In genomic region chr14:99245541-99246511, GRCh38 we compare ENCODE assay signal across 1 cellular context.
TF ChIP-seq lines count a peak whose summit lies in the region.

No MANE protein-coding gene starts in this region.

TF ChIP-seq in WTC11, 78 proteins besides CTCF, POLR2A, EP300 and RAD21 (continued from another document and continues in another):
- TF ChIP-seq, protein P1, sequence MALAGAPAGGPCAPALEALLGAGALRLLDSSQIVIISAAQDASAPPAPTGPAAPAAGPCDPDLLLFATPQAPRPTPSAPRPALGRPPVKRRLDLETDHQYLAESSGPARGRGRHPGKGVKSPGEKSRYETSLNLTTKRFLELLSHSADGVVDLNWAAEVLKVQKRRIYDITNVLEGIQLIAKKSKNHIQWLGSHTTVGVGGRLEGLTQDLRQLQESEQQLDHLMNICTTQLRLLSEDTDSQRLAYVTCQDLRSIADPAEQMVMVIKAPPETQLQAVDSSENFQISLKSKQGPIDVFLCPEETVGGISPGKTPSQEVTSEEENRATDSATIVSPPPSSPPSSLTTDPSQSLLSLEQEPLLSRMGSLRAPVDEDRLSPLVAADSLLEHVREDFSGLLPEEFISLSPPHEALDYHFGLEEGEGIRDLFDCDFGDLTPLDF (CRISPR knock-in tag; IDR thresholded peaks at IDR 0.05) = no peak
- TF ChIP-seq SP1 (CRISPR knock-in tag; conservative IDR thresholded peaks at IDR 0.05) = no peak; the same call in 1 of the 2 replicates
- no peak; the same call in 1 of the 2 replicates for TF ChIP-seq FOXK1 (CRISPR knock-in tag; IDR thresholded peaks at IDR 0.05)
- peak; percentile 53; the same call in 1 of the 2 replicates for TF ChIP-seq HMGXB4 (CRISPR knock-in tag; IDR thresholded peaks at IDR 0.05)
- TF ChIP-seq ATF3 (CRISPR knock-in tag; conservative IDR thresholded peaks at IDR 0.05) = no peak
- TF ChIP-seq ATF6 (CRISPR knock-in tag; IDR thresholded peaks at IDR 0.05) = no peak
- 0 out of 2 replicates have a peak, but pooled peaks have one; percentile 79 for TF ChIP-seq CBFB (CRISPR knock-in tag; IDR thresholded peaks at IDR 0.05; ENCODE audit: low read depth)
- TF ChIP-seq EMX1 (CRISPR knock-in tag; IDR thresholded peaks at IDR 0.05) = no peak
- no peak for TF ChIP-seq STAT6 (CRISPR knock-in tag; conservative IDR thresholded peaks at IDR 0.05; ENCODE audit: low read depth)
- no peak for TF ChIP-seq ZNF512 (CRISPR knock-in tag; IDR thresholded peaks at IDR 0.05; ENCODE audit: borderline replicate concordance)
- peak; percentile 60; the same call in 1 of the 2 replicates for TF ChIP-seq ZBTB21 (CRISPR knock-in tag; IDR thresholded peaks at IDR 0.05; ENCODE audit: borderline replicate concordance)
- TF ChIP-seq NFYB (CRISPR knock-in tag; conservative IDR thresholded peaks at IDR 0.05; ENCODE audit: low read depth) = 0 out of 2 replicates have a peak, but pooled peaks have one; percentile 9
- TF ChIP-seq, protein P2, sequence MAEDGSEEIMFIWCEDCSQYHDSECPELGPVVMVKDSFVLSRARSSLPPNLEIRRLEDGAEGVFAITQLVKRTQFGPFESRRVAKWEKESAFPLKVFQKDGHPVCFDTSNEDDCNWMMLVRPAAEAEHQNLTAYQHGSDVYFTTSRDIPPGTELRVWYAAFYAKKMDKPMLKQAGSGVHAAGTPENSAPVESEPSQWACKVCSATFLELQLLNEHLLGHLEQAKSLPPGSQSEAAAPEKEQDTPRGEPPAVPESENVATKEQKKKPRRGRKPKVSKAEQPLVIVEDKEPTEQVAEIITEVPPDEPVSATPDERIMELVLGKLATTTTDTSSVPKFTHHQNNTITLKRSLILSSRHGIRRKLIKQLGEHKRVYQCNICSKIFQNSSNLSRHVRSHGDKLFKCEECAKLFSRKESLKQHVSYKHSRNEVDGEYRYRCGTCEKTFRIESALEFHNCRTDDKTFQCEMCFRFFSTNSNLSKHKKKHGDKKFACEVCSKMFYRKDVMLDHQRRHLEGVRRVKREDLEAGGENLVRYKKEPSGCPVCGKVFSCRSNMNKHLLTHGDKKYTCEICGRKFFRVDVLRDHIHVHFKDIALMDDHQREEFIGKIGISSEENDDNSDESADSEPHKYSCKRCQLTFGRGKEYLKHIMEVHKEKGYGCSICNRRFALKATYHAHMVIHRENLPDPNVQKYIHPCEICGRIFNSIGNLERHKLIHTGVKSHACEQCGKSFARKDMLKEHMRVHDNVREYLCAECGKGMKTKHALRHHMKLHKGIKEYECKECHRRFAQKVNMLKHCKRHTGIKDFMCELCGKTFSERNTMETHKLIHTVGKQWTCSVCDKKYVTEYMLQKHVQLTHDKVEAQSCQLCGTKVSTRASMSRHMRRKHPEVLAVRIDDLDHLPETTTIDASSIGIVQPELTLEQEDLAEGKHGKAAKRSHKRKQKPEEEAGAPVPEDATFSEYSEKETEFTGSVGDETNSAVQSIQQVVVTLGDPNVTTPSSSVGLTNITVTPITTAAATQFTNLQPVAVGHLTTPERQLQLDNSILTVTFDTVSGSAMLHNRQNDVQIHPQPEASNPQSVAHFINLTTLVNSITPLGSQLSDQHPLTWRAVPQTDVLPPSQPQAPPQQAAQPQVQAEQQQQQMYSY (CRISPR knock-in tag; IDR thresholded peaks at IDR 0.05) = no peak
- TF ChIP-seq, protein P3, sequence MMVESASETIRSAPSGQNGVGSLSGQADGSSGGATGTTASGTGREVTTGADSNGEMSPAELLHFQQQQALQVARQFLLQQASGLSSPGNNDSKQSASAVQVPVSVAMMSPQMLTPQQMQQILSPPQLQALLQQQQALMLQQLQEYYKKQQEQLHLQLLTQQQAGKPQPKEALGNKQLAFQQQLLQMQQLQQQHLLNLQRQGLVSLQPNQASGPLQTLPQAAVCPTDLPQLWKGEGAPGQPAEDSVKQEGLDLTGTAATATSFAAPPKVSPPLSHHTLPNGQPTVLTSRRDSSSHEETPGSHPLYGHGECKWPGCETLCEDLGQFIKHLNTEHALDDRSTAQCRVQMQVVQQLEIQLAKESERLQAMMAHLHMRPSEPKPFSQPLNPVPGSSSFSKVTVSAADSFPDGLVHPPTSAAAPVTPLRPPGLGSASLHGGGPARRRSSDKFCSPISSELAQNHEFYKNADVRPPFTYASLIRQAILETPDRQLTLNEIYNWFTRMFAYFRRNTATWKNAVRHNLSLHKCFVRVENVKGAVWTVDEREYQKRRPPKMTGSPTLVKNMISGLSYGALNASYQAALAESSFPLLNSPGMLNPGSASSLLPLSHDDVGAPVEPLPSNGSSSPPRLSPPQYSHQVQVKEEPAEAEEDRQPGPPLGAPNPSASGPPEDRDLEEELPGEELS (CRISPR knock-in tag; IDR thresholded peaks at IDR 0.05) = peak; percentile 39; the same call in 1 of the 2 replicates
- TF ChIP-seq, protein P4, sequence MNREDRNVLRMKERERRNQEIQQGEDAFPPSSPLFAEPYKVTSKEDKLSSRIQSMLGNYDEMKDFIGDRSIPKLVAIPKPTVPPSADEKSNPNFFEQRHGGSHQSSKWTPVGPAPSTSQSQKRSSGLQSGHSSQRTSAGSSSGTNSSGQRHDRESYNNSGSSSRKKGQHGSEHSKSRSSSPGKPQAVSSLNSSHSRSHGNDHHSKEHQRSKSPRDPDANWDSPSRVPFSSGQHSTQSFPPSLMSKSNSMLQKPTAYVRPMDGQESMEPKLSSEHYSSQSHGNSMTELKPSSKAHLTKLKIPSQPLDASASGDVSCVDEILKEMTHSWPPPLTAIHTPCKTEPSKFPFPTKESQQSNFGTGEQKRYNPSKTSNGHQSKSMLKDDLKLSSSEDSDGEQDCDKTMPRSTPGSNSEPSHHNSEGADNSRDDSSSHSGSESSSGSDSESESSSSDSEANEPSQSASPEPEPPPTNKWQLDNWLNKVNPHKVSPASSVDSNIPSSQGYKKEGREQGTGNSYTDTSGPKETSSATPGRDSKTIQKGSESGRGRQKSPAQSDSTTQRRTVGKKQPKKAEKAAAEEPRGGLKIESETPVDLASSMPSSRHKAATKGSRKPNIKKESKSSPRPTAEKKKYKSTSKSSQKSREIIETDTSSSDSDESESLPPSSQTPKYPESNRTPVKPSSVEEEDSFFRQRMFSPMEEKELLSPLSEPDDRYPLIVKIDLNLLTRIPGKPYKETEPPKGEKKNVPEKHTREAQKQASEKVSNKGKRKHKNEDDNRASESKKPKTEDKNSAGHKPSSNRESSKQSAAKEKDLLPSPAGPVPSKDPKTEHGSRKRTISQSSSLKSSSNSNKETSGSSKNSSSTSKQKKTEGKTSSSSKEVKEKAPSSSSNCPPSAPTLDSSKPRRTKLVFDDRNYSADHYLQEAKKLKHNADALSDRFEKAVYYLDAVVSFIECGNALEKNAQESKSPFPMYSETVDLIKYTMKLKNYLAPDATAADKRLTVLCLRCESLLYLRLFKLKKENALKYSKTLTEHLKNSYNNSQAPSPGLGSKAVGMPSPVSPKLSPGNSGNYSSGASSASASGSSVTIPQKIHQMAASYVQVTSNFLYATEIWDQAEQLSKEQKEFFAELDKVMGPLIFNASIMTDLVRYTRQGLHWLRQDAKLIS (CRISPR knock-in tag; IDR thresholded peaks at IDR 0.05; ENCODE audit: borderline replicate concordance) = 0 out of 2 replicates have a peak, but pooled peaks have one; percentile 23
- TF ChIP-seq GRHL2 (CRISPR knock-in tag; IDR thresholded peaks at IDR 0.05; ENCODE audit: insufficient replicate concordance, severe bottlenecking) = no peak
- TF ChIP-seq SOX15 (CRISPR knock-in tag; IDR thresholded peaks at IDR 0.05) = no peak
- no peak for TF ChIP-seq JUN (CRISPR knock-in tag; IDR thresholded peaks at IDR 0.05)
- TF ChIP-seq ZNF138 (CRISPR knock-in tag; conservative IDR thresholded peaks at IDR 0.05) = no peak; the same call in 1 of the 2 replicates
- TF ChIP-seq E2F5 (CRISPR knock-in tag; IDR thresholded peaks at IDR 0.05) = peak; percentile 27; the same call in 1 of the 2 replicates
- TF ChIP-seq TEAD1 (CRISPR knock-in tag; IDR thresholded peaks at IDR 0.05) = no peak
- TF ChIP-seq, protein P5, sequence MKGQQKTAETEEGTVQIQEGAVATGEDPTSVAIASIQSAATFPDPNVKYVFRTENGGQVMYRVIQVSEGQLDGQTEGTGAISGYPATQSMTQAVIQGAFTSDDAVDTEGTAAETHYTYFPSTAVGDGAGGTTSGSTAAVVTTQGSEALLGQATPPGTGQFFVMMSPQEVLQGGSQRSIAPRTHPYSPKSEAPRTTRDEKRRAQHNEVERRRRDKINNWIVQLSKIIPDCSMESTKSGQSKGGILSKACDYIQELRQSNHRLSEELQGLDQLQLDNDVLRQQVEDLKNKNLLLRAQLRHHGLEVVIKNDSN (CRISPR knock-in tag; IDR thresholded peaks at IDR 0.05) = 0 out of 2 replicates have a peak, but pooled peaks have one; percentile 44
- no peak for TF ChIP-seq HMGA2 (CRISPR knock-in tag; IDR thresholded peaks at IDR 0.05)
- peak; percentile 68; the same call in 1 of the 2 replicates for TF ChIP-seq ZNF281 (CRISPR knock-in tag; IDR thresholded peaks at IDR 0.05)
